ENCODE assay signal across 8 cellular contexts in genomic region chr15:77910030-77910911, GRCh38.
DNase-seq lines count a peak whose midpoint lies in the region; ATAC-seq and TF ChIP-seq lines count a peak whose summit lies in the region.
"Not testable (repeated sequence)": the region's sequence is repeated elsewhere in the genome, so short reads cannot be mapped to it uniquely, and the experiment has no call there.

No MANE protein-coding gene starts in this region.

- H3K4me3 Mint-ChIP-seq in type B pancreatic cell: peak overlapping the region; percentile 88

- POLR2A ChIA-PET in GM10248 (lab: Yijun Ruan, JAX): not testable (repeated sequence)

- H3K36me3 ChIP-seq in MM.1S (replicated peaks; ENCODE audit: insufficient read depth, low read length); gastrocnemius medialis: not testable (repeated sequence)

- H3K4me3 ChIP-seq in MM.1S (ENCODE audit: low read length) (peak overlapping the region; percentile 54; the same call in 1 of the 2 replicates), gastrocnemius medialis (peak overlapping the region in 3 of 4 donors; percentile 46 to 50 (median 46))

- not testable (repeated sequence) for H3K9me3 Mint-ChIP-seq in type B pancreatic cell

- H3K27ac ChIP-seq in MM.1S (ENCODE audit: low read length): not testable (repeated sequence)
- peak overlapping the region; percentile 53 to 71 (median 66) for H3K27ac ChIP-seq in gastrocnemius medialis

- not testable (repeated sequence) for H3K9me2 ChIP-seq in MM.1S (replicated peaks; ENCODE audit: insufficient read depth, low read length)

- H4K20me1 ChIP-seq in MM.1S (ENCODE audit: insufficient read depth, low read length): not testable (repeated sequence)

- peak overlapping the region; percentile 88 for H2AFZ ChIP-seq in MM.1S (ENCODE audit: low read length)

- not testable (repeated sequence) for H3K9me3 ChIP-seq in MM.1S (replicated peaks; ENCODE audit: insufficient read depth, low read length); gastrocnemius medialis

- not testable (repeated sequence) for H3K4me1 Mint-ChIP-seq in type B pancreatic cell (ENCODE audit: unreplicated experiment)

- intact Hi-C loops in gastrocnemius medialis (cut with DNase I; ENCODE audit: low total_unique reads): not testable (repeated sequence)

- H3K4me1 ChIP-seq in MM.1S (ENCODE audit: low read length); gastrocnemius medialis: not testable (repeated sequence)

- peak overlapping the region; percentile 63; the same call in 1 of the 2 replicates for H3K4me2 ChIP-seq in MM.1S (ENCODE audit: low read depth, low read length)

- DNase-seq in GM10248 (ENCODE audit: extremely low spot score) (peak; percentile 60), MM.1S (peak; percentile 81), SHP77 treated with DMSO at 0.1 percent for 48 hours (lab: John Stamatoyannopoulos, UW) (peak; percentile 48), activated T-cell treated with anti-CD3 and anti-CD28 coated beads for 48 hours (ENCODE audit: low read depth) (peak; percentile 71), kidney glomerular epithelial cell (lab: John Stamatoyannopoulos, UW) (peak; percentile 69), gastrocnemius medialis (peak; percentile 40 to 71), type B pancreatic cell (ENCODE audit: extremely low spot score, unreplicated experiment) (peak; percentile 82)
- peak; percentile 60 for DNase-seq in effector CD8-positive, alpha-beta T cell (lab: John Stamatoyannopoulos, UW)

- H3K27me3 Mint-ChIP-seq in type B pancreatic cell: not testable (repeated sequence)

- TF ChIP-seq CTCF in GM10248 (IDR thresholded peaks at IDR 0.05; ENCODE audit: control extremely low read depth, extremely low read depth, low read depth, missing control alignments) (peak; percentile 88), MM.1S (IDR thresholded peaks at IDR 0.05; ENCODE audit: low read length) (peak; percentile 62; the same call in 1 of the 2 replicates), gastrocnemius medialis (IDR thresholded peaks at IDR 0.05 in 4 of 5, conservative IDR thresholded peaks at IDR 0.05 in 1 of 5) (peak; percentile 21 to 87 (median 70)), type B pancreatic cell (conservative IDR thresholded peaks at IDR 0.05) (peak; percentile 72)

- CTCF ChIA-PET in GM10248 (lab: Yijun Ruan, JAX): interaction anchor here (0.7 to 4.5 kb wide), 34 partner anchors 10 to 367 kb away, joined by 3 to 44 read pairs (median 4); partner anchors contain the start of gene CIB2

- in situ Hi-C loops in gastrocnemius medialis (cut with MboI; ENCODE audit: low sequenced_read_pairs in 4 of 4): not testable (repeated sequence)

- not testable (repeated sequence) for H3K79me2 ChIP-seq in MM.1S (ENCODE audit: low read length)

- ATAC-seq in gastrocnemius medialis: peak in 1 of 2 donors; percentile 76

- TF ChIP-seq POLR2A in gastrocnemius medialis (IDR thresholded peaks at IDR 0.05): not testable (repeated sequence)

- H3K27ac Mint-ChIP-seq in type B pancreatic cell: peak overlapping the region; percentile 67

- peaks cover 13% of the 10 kb centered on the region for H3K27me3 ChIP-seq in MM.1S (replicated peaks; ENCODE audit: insufficient read depth, low read length)
- H3K27me3 ChIP-seq in gastrocnemius medialis: not testable (repeated sequence)

- H3F3A ChIP-seq in MM.1S (ENCODE audit: insufficient read depth, low read length): not testable (repeated sequence)

- not testable (repeated sequence) for H3K36me3 Mint-ChIP-seq in type B pancreatic cell

- H3K9ac ChIP-seq in MM.1S (ENCODE audit: low read length): peak overlapping the region; percentile 47; the same call in 1 of the 2 replicates
